ENCODE assay signal across 8 cellular contexts in the genomic region with DNA sequence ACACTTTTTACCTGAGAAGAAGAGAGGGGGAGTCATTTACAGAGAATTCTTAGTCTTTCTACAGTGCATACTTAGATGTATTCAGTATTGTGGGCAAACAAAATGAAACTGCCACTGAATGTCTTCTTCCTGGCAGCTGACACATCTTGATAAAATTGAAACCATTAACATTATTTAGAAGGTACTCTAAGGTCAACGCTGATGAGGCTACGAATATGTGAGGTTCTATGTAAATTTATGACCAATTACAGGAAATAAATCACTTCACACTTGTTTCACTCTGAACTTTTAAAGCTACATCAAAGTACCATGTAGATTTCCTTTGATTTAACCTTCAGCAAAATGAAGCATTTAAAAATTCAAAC. TPM values are rescaled to one million over a fixed set of nuclear protein-coding genes. Genes with fewer than 3 reads are reported as not detected.
DNase-seq lines count a peak whose midpoint lies in the region; ATAC-seq, FAIRE-seq and TF ChIP-seq lines count a peak whose summit lies in the region.

No MANE protein-coding gene starts in this region.

- H3K4me3 Mint-ChIP-seq in WTC11: no peak overlapping the region

- ATAC-seq in GM19351 (IDR thresholded peaks at IDR 0.05; ENCODE audit: unreplicated experiment) (peak; percentile 74), HG03139 (IDR thresholded peaks at IDR 0.05; ENCODE audit: unreplicated experiment) (peak; percentile 55), Right ventricle myocardium superior (ENCODE audit: poor library complexity) (no peak), WTC11 (no peak)

- H3K9me3 Mint-ChIP-seq in WTC11: no peaks in the 10 kb centered on the region

- DNase-seq in COLO829 (ENCODE audit: low spot score) (peak; percentile 3), amniotic epithelial cell (ENCODE audit: low read depth) (peak; percentile 37), Right ventricle myocardium superior (no peak), frontal cortex (ENCODE audit: low spot score in 2 of 2) (no peak), epidermal melanocyte (ENCODE audit: insufficient read length, low spot score) (no peak), WTC11 (ENCODE audit: low spot score) (no peak)

- intact Hi-C loops in Right ventricle myocardium superior (cut with DNase I): no loop called here

- no peak overlapping the region for H3K27ac Mint-ChIP-seq in WTC11

- POLR2A ChIA-PET in WTC11 (lab: Charles Lee): no interaction called here

- CTCF ChIA-PET in WTC11 (lab: Charles Lee): interaction anchor here (0.5 kb wide), 1 partner anchor 76 kb away, joined by 3 read pairs; no protein-coding TSS in a partner anchor

- H3K36me3 Mint-ChIP-seq in WTC11: no peaks in the 10 kb centered on the region

- no peak for TF ChIP-seq CTCF in WTC11 (IDR thresholded peaks at IDR 0.05)

- no peaks in the 10 kb centered on the region for H3K27me3 Mint-ChIP-seq in WTC11 (ENCODE audit: low read depth)

- no peaks in the 10 kb centered on the region for H3K4me1 Mint-ChIP-seq in WTC11

- FAIRE-seq in frontal cortex (lab: Jason Lieb, UNC): no peak

TF ChIP-seq in WTC11, 78 proteins besides CTCF, POLR2A, EP300 and RAD21 (continues in another document):
- TF ChIP-seq CBFB (CRISPR knock-in tag; IDR thresholded peaks at IDR 0.05; ENCODE audit: low read depth): no peak
- no peak for TF ChIP-seq IRF2 (CRISPR knock-in tag; IDR thresholded peaks at IDR 0.05; ENCODE audit: borderline replicate concordance, low read depth)
- TF ChIP-seq, protein P1, sequence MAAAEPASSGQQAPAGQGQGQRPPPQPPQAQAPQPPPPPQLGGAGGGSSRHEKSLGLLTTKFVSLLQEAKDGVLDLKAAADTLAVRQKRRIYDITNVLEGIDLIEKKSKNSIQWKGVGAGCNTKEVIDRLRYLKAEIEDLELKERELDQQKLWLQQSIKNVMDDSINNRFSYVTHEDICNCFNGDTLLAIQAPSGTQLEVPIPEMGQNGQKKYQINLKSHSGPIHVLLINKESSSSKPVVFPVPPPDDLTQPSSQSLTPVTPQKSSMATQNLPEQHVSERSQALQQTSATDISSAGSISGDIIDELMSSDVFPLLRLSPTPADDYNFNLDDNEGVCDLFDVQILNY (CRISPR knock-in tag; IDR thresholded peaks at IDR 0.05): no peak
- TF ChIP-seq SP1 (CRISPR knock-in tag; conservative IDR thresholded peaks at IDR 0.05): no peak
- TF ChIP-seq, protein P2, sequence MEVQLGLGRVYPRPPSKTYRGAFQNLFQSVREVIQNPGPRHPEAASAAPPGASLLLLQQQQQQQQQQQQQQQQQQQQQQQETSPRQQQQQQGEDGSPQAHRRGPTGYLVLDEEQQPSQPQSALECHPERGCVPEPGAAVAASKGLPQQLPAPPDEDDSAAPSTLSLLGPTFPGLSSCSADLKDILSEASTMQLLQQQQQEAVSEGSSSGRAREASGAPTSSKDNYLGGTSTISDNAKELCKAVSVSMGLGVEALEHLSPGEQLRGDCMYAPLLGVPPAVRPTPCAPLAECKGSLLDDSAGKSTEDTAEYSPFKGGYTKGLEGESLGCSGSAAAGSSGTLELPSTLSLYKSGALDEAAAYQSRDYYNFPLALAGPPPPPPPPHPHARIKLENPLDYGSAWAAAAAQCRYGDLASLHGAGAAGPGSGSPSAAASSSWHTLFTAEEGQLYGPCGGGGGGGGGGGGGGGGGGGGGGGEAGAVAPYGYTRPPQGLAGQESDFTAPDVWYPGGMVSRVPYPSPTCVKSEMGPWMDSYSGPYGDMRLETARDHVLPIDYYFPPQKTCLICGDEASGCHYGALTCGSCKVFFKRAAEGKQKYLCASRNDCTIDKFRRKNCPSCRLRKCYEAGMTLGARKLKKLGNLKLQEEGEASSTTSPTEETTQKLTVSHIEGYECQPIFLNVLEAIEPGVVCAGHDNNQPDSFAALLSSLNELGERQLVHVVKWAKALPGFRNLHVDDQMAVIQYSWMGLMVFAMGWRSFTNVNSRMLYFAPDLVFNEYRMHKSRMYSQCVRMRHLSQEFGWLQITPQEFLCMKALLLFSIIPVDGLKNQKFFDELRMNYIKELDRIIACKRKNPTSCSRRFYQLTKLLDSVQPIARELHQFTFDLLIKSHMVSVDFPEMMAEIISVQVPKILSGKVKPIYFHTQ (CRISPR knock-in tag; IDR thresholded peaks at IDR 0.05): no peak
- TF ChIP-seq, protein P3, sequence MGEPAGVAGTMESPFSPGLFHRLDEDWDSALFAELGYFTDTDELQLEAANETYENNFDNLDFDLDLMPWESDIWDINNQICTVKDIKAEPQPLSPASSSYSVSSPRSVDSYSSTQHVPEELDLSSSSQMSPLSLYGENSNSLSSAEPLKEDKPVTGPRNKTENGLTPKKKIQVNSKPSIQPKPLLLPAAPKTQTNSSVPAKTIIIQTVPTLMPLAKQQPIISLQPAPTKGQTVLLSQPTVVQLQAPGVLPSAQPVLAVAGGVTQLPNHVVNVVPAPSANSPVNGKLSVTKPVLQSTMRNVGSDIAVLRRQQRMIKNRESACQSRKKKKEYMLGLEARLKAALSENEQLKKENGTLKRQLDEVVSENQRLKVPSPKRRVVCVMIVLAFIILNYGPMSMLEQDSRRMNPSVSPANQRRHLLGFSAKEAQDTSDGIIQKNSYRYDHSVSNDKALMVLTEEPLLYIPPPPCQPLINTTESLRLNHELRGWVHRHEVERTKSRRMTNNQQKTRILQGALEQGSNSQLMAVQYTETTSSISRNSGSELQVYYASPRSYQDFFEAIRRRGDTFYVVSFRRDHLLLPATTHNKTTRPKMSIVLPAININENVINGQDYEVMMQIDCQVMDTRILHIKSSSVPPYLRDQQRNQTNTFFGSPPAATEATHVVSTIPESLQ (CRISPR knock-in tag; IDR thresholded peaks at IDR 0.05): no peak
- TF ChIP-seq GRHL2 (CRISPR knock-in tag; IDR thresholded peaks at IDR 0.05; ENCODE audit: insufficient replicate concordance, severe bottlenecking): no peak
- TF ChIP-seq, protein P4, sequence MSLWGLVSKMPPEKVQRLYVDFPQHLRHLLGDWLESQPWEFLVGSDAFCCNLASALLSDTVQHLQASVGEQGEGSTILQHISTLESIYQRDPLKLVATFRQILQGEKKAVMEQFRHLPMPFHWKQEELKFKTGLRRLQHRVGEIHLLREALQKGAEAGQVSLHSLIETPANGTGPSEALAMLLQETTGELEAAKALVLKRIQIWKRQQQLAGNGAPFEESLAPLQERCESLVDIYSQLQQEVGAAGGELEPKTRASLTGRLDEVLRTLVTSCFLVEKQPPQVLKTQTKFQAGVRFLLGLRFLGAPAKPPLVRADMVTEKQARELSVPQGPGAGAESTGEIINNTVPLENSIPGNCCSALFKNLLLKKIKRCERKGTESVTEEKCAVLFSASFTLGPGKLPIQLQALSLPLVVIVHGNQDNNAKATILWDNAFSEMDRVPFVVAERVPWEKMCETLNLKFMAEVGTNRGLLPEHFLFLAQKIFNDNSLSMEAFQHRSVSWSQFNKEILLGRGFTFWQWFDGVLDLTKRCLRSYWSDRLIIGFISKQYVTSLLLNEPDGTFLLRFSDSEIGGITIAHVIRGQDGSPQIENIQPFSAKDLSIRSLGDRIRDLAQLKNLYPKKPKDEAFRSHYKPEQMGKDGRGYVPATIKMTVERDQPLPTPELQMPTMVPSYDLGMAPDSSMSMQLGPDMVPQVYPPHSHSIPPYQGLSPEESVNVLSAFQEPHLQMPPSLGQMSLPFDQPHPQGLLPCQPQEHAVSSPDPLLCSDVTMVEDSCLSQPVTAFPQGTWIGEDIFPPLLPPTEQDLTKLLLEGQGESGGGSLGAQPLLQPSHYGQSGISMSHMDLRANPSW (CRISPR knock-in tag; conservative IDR thresholded peaks at IDR 0.05; ENCODE audit: low read depth): no peak
- TF ChIP-seq, protein P5, sequence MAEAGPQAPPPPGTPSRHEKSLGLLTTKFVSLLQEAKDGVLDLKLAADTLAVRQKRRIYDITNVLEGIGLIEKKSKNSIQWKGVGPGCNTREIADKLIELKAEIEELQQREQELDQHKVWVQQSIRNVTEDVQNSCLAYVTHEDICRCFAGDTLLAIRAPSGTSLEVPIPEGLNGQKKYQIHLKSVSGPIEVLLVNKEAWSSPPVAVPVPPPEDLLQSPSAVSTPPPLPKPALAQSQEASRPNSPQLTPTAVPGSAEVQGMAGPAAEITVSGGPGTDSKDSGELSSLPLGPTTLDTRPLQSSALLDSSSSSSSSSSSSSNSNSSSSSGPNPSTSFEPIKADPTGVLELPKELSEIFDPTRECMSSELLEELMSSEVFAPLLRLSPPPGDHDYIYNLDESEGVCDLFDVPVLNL (CRISPR knock-in tag; IDR thresholded peaks at IDR 0.05; ENCODE audit: borderline replicate concordance, low read depth): no peak
- TF ChIP-seq FOXJ3 (CRISPR knock-in tag; IDR thresholded peaks at IDR 0.05; ENCODE audit: borderline replicate concordance): no peak
- no peak for TF ChIP-seq HMGA2 (CRISPR knock-in tag; IDR thresholded peaks at IDR 0.05)
- TF ChIP-seq, protein P6, sequence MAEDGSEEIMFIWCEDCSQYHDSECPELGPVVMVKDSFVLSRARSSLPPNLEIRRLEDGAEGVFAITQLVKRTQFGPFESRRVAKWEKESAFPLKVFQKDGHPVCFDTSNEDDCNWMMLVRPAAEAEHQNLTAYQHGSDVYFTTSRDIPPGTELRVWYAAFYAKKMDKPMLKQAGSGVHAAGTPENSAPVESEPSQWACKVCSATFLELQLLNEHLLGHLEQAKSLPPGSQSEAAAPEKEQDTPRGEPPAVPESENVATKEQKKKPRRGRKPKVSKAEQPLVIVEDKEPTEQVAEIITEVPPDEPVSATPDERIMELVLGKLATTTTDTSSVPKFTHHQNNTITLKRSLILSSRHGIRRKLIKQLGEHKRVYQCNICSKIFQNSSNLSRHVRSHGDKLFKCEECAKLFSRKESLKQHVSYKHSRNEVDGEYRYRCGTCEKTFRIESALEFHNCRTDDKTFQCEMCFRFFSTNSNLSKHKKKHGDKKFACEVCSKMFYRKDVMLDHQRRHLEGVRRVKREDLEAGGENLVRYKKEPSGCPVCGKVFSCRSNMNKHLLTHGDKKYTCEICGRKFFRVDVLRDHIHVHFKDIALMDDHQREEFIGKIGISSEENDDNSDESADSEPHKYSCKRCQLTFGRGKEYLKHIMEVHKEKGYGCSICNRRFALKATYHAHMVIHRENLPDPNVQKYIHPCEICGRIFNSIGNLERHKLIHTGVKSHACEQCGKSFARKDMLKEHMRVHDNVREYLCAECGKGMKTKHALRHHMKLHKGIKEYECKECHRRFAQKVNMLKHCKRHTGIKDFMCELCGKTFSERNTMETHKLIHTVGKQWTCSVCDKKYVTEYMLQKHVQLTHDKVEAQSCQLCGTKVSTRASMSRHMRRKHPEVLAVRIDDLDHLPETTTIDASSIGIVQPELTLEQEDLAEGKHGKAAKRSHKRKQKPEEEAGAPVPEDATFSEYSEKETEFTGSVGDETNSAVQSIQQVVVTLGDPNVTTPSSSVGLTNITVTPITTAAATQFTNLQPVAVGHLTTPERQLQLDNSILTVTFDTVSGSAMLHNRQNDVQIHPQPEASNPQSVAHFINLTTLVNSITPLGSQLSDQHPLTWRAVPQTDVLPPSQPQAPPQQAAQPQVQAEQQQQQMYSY (CRISPR knock-in tag; IDR thresholded peaks at IDR 0.05): no peak
- no peak for TF ChIP-seq JUN (CRISPR knock-in tag; IDR thresholded peaks at IDR 0.05)
- no peak for TF ChIP-seq CREB1 (CRISPR knock-in tag; IDR thresholded peaks at IDR 0.05)

RNA-seq across cellular contexts. Expression of a gene that starts 51.3 kb away (rescaled TPM):
- total RNA-seq in Right ventricle myocardium superior: 0.19 TPM
- total RNA-seq in frontal cortex: not detected
- 0.18 to 0.46 TPM (median 0.35 TPM) in 3 replicates for total RNA-seq in WTC11 (2021)

Comparison
In these comparisons a context has a peak if more than half of its experiments do, and no peak if none do; other contexts are left out.
1. DNase-seq: peak in COLO829 (single experiment) and amniotic epithelial cell (single experiment); none in Right ventricle myocardium superior (single experiment), frontal cortex (0 of 2), epidermal melanocyte (single experiment) and WTC11 (single experiment).
2. ATAC-seq: peak in GM19351 (single experiment) and HG03139 (single experiment); none in Right ventricle myocardium superior (single experiment) and WTC11 (single experiment).